16 cellular contexts compared by ENCODE assay signal in genomic region chr3:136898954-136899353, GRCh38. TPM values are rescaled to one million over a fixed set of nuclear protein-coding genes. Genes with fewer than 3 reads are reported as not detected.
A peak's percentile ranks its signal among the peaks of the same experiment; 100 is the strongest.
DNase-seq lines count a peak whose midpoint lies in the region; ATAC-seq lines count a peak whose summit lies in the region.
"Had no signal": no experiment of that assay in that cellular context is flagged by ENCODE, and none has a peak within 500 bp of the region (broad histone marks: within the 10 kb centered on the region; RNA-seq: fewer than 3 reads in every experiment).

No MANE protein-coding gene starts in this region.

- peaks cover 21 to 38% (median 34%) of the 10 kb centered on the region in 3 donors for H3K36me3 Mint-ChIP-seq in naive thymus-derived CD8-positive, alpha-beta T cell

- ATAC-seq in naive thymus-derived CD8-positive, alpha-beta T cell = peak; percentile 30 to 43

- peak overlapping the region; percentile 2 to 85 (median 67) for H3K27ac Mint-ChIP-seq in naive thymus-derived CD8-positive, alpha-beta T cell

- H3K27me3 Mint-ChIP-seq in naive thymus-derived CD8-positive, alpha-beta T cell = no peaks in the 10 kb centered on the region

- peaks cover 6 to 25% (median 16%) of the 10 kb centered on the region in 9 donors for H3K9me3 Mint-ChIP-seq in naive thymus-derived CD8-positive, alpha-beta T cell

- peaks cover 5% of the 10 kb centered on the region for H3K4me1 ChIP-seq in GM23248 (ENCODE audit: insufficient read depth)

- no peaks in the 10 kb centered on the region for H3K27me3 ChIP-seq in GM23248 (replicated peaks; ENCODE audit: insufficient read depth)

- no peak overlapping the region for H2AFZ ChIP-seq in GM23248

- H3K4me1 Mint-ChIP-seq in naive thymus-derived CD8-positive, alpha-beta T cell = peaks cover 33 to 82% (median 68%) of the 10 kb centered on the region in 4 donors

- peak; percentile 26 for DNase-seq in DMS 273 (lab: John Stamatoyannopoulos, UW; ENCODE audit: unreplicated experiment)
- DNase-seq in DMS 273 treated with DMSO at 0.1 percent for 48 hours (lab: John Stamatoyannopoulos, UW) = no peak
- peak; percentile 35 for DNase-seq in NCI-H187 treated with DMSO at 0.1 percent for 48 hours (lab: John Stamatoyannopoulos, UW)
- peak; percentile 22 for DNase-seq in dermis blood vessel endothelial cell
- DNase-seq in naive thymus-derived CD8-positive, alpha-beta T cell = no peak
- no peak for DNase-seq in GM23248
- DNase-seq in mesenteric fat pad (ENCODE audit: low spot score) = no peak
- no peak for DNase-seq in superior temporal gyrus (ENCODE audit: extremely low spot score)
- DNase-seq: kidney, NCI-H1105 treated with DMSO at 0.1 percent for 48 hours, NCI-H526 treated with DMSO at 0.1 percent for 48 hours, SHP77 treated with DMSO at 0.1 percent for 48 hours, substantia nigra had no signal

- WGBS in GM23248 (ENCODE audit: low coverage in 1 of 2, low lambda C conversion rate in 2 of 2, missing lambda C conversion rate in 2 of 2), 2 experiments = 54 to 56% methylated on average over 2 of the region's 2 CpGs

- H3K36me3 ChIP-seq in GM23248 (ENCODE audit: low read depth) = no peaks in the 10 kb centered on the region; the same call in 1 of the 2 replicates

- peaks cover 17% of the 10 kb centered on the region; the same call in 1 of the 2 replicates for H3F3A ChIP-seq in GM23248 (ENCODE audit: insufficient read depth)

- peaks cover 6% of the 10 kb centered on the region; the same call in 1 of the 2 replicates for H4K20me1 ChIP-seq in GM23248 (ENCODE audit: insufficient read depth)

- no peak overlapping the region for H3K27ac ChIP-seq in GM23248
- H3K27ac ChIP-seq: 22Rv1 had no signal

- H3K4me3 Mint-ChIP-seq in naive thymus-derived CD8-positive, alpha-beta T cell = peak overlapping the region in 9 of 10 donors; percentile 12 to 55 (median 43)
- H3K4me3 Mint-ChIP-seq: neural crest cell had no signal

- POLR2A ChIA-PET in naive thymus-derived CD8-positive, alpha-beta T cell (lab: Charles Lee) = no interaction called here

- H3K9me2 ChIP-seq in GM23248 (ENCODE audit: insufficient read depth) = no peaks in the 10 kb centered on the region

- no peaks in the 10 kb centered on the region for H3K9me3 ChIP-seq in GM23248 (ENCODE audit: low read depth)

- H3K9ac ChIP-seq in GM23248 = no peak overlapping the region

- H3K79me2 ChIP-seq in GM23248 (ENCODE audit: insufficient read depth) = peaks cover 100% of the 10 kb centered on the region

- no peak overlapping the region for H3K4me2 ChIP-seq in GM23248 (ENCODE audit: unreplicated experiment)

- H3K4me3 ChIP-seq in GM23248 = no peak overlapping the region
- H3K4me3 ChIP-seq: skin epidermis had no signal

- in situ Hi-C loops in GM23248 (cut with MboI) = no loop called here

RNA-seq across cellular contexts. Expression of gene NCK1, which starts 36.9 kb away (rescaled TPM):
- total RNA-seq in dermis blood vessel endothelial cell = 102 and 150 TPM in 2 replicates
- 10 to 100 TPM; 52.6 to 62.2 TPM for total RNA-seq in naive thymus-derived CD8-positive, alpha-beta T cell
- 10 to 100 TPM; 36.1 to 44.3 (median 37.7) TPM for polyA plus RNA-seq in naive thymus-derived CD8-positive, alpha-beta T cell
- total RNA-seq in GM23248 (2014; rRNA removed; shearing (Covaris generic)) = 42.4 and 42.6 TPM in 2 replicates
- polyA plus RNA-seq in GM23248 (2016; fragmentation: Nextera tagmentation; extraction: Ambion mirVana) = 38.4 and 43.2 TPM in 2 replicates
- 49.7 TPM for total RNA-seq in mesenteric fat pad

RNA-seq across cellular contexts. Expression of gene IL20RB, which starts 58.8 kb away (rescaled TPM):
- 0.60 and 1.7 TPM in 2 replicates for total RNA-seq in dermis blood vessel endothelial cell
- 1 to 10 TPM; 3.6 to 3.9 TPM for total RNA-seq in naive thymus-derived CD8-positive, alpha-beta T cell
- under 1 TPM in 1 of 3 donors, not detected in 2; 0.68 TPM for polyA plus RNA-seq in naive thymus-derived CD8-positive, alpha-beta T cell
- 97.4 and 107 TPM in 2 replicates for total RNA-seq in GM23248 (2014; rRNA removed; shearing (Covaris generic))
- 72.5 TPM in 2 replicates for polyA plus RNA-seq in GM23248 (2016; fragmentation: Nextera tagmentation; extraction: Ambion mirVana)
- 3.6 TPM for total RNA-seq in mesenteric fat pad

Comparison
In these comparisons a context has a peak if more than half of its experiments do, and no peak if none do; other contexts are left out.
1. DNase-seq: peak in DMS 273 (single experiment), NCI-H187 treated with DMSO at 0.1 percent for 48 hours (single experiment) and dermis blood vessel endothelial cell (single experiment); none in DMS 273 treated with DMSO at 0.1 percent for 48 hours (single experiment), naive thymus-derived CD8-positive, alpha-beta T cell (0 of 10), GM23248 (single experiment), mesenteric fat pad (single experiment) and superior temporal gyrus (single experiment).
2. RNA of gene IL20RB, which starts 58.8 kb away (total RNA-seq): 97.4 to 107 TPM in GM23248; 3.6 to 3.9 TPM in naive thymus-derived CD8-positive, alpha-beta T cell, 3.6 TPM in mesenteric fat pad (single experiment) and 0.60 to 1.7 TPM in dermis blood vessel endothelial cell; every median in the first group is over 10 times any median in the second.